1 cellular context compared by ENCODE assay signal in the genomic region with DNA sequence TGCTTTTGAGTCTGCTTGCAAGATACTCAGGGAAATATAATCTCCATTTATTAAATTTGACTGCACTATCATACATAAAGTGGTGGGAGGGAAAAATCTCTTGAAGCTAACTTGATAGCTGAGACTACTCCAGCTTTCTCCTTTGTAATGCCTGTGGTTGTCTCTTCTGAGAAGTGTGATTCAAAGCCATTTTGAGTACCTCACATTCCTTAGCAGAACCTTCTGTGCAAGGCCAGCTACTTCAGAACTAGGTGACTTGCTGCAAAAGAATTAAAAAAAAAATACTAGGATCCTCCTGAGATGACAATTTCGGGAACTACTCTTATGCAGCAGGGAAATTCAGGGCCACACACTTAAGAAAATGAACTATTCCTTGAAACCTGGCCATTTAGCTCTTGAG.
TF ChIP-seq lines count a peak whose summit lies in the region.

No MANE protein-coding gene starts in this region.

TF ChIP-seq in GM23338, 12 proteins besides CTCF, POLR2A, EP300 and RAD21:
- no peak for TF ChIP-seq ZNF114 (CRISPR knock-in tag; IDR thresholded peaks at IDR 0.05)
- no peak for TF ChIP-seq STAT1 (IDR thresholded peaks at IDR 0.05; ENCODE audit: unreplicated experiment)
- TF ChIP-seq NANOG (IDR thresholded peaks at IDR 0.05; ENCODE audit: borderline replicate concordance), result no peak
- TF ChIP-seq EZH2 (IDR thresholded peaks at IDR 0.05; ENCODE audit: low read depth, unreplicated experiment), result no peak
- no peak for TF ChIP-seq CREB1 (CRISPR knock-in tag; IDR thresholded peaks at IDR 0.05; ENCODE audit: low read depth)
- TF ChIP-seq, protein P1, sequence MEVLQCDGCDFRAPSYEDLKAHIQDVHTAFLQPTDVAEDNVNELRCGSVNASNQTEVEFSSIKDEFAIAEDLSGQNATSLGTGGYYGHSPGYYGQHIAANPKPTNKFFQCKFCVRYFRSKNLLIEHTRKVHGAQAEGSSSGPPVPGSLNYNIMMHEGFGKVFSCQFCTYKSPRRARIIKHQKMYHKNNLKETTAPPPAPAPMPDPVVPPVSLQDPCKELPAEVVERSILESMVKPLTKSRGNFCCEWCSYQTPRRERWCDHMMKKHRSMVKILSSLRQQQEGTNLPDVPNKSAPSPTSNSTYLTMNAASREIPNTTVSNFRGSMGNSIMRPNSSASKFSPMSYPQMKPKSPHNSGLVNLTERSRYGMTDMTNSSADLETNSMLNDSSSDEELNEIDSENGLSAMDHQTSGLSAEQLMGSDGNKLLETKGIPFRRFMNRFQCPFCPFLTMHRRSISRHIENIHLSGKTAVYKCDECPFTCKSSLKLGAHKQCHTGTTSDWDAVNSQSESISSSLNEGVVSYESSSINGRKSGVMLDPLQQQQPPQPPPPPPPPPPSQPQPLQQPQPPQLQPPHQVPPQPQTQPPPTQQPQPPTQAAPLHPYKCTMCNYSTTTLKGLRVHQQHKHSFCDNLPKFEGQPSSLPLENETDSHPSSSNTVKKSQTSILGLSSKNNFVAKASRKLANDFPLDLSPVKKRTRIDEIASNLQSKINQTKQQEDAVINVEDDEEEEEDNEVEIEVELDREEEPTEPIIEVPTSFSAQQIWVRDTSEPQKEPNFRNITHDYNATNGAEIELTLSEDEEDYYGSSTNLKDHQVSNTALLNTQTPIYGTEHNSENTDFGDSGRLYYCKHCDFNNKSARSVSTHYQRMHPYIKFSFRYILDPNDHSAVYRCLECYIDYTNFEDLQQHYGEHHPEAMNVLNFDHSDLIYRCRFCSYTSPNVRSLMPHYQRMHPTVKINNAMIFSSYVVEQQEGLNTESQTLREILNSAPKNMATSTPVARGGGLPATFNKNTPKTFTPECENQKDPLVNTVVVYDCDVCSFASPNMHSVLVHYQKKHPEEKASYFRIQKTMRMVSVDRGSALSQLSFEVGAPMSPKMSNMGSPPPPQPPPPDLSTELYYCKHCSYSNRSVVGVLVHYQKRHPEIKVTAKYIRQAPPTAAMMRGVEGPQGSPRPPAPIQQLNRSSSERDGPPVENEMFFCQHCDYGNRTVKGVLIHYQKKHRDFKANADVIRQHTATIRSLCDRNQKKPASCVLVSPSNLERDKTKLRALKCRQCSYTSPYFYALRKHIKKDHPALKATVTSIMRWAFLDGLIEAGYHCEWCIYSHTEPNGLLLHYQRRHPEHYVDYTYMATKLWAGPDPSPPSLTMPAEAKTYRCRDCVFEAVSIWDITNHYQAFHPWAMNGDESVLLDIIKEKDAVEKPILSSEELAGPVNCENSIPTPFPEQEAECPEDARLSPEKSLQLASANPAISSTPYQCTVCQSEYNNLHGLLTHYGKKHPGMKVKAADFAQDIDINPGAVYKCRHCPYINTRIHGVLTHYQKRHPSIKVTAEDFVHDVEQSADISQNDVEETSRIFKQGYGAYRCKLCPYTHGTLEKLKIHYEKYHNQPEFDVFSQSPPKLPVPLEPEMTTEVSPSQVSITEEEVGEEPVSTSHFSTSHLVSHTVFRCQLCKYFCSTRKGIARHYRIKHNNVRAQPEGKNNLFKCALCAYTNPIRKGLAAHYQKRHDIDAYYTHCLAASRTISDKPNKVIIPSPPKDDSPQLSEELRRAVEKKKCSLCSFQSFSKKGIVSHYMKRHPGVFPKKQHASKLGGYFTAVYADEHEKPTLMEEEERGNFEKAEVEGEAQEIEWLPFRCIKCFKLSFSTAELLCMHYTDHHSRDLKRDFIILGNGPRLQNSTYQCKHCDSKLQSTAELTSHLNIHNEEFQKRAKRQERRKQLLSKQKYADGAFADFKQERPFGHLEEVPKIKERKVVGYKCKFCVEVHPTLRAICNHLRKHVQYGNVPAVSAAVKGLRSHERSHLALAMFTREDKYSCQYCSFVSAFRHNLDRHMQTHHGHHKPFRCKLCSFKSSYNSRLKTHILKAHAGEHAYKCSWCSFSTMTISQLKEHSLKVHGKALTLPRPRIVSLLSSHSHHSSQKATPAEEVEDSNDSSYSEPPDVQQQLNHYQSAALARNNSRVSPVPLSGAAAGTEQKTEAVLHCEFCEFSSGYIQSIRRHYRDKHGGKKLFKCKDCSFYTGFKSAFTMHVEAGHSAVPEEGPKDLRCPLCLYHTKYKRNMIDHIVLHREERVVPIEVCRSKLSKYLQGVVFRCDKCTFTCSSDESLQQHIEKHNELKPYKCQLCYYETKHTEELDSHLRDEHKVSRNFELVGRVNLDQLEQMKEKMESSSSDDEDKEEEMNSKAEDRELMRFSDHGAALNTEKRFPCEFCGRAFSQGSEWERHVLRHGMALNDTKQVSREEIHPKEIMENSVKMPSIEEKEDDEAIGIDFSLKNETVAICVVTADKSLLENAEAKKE (CRISPR knock-in tag; IDR thresholded peaks at IDR 0.05), result no peak
- no peak for TF ChIP-seq EZH2phosphoT487 (IDR thresholded peaks at IDR 0.05; ENCODE audit: unreplicated experiment)
- no peak for TF ChIP-seq ZNF331 (CRISPR knock-in tag; IDR thresholded peaks at IDR 0.05; ENCODE audit: low read depth)
- TF ChIP-seq, protein P2, sequence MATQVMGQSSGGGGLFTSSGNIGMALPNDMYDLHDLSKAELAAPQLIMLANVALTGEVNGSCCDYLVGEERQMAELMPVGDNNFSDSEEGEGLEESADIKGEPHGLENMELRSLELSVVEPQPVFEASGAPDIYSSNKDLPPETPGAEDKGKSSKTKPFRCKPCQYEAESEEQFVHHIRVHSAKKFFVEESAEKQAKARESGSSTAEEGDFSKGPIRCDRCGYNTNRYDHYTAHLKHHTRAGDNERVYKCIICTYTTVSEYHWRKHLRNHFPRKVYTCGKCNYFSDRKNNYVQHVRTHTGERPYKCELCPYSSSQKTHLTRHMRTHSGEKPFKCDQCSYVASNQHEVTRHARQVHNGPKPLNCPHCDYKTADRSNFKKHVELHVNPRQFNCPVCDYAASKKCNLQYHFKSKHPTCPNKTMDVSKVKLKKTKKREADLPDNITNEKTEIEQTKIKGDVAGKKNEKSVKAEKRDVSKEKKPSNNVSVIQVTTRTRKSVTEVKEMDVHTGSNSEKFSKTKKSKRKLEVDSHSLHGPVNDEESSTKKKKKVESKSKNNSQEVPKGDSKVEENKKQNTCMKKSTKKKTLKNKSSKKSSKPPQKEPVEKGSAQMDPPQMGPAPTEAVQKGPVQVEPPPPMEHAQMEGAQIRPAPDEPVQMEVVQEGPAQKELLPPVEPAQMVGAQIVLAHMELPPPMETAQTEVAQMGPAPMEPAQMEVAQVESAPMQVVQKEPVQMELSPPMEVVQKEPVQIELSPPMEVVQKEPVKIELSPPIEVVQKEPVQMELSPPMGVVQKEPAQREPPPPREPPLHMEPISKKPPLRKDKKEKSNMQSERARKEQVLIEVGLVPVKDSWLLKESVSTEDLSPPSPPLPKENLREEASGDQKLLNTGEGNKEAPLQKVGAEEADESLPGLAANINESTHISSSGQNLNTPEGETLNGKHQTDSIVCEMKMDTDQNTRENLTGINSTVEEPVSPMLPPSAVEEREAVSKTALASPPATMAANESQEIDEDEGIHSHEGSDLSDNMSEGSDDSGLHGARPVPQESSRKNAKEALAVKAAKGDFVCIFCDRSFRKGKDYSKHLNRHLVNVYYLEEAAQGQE (IDR thresholded peaks at IDR 0.05; ENCODE audit: unreplicated experiment), result no peak
- TF ChIP-seq JUNB (IDR thresholded peaks at IDR 0.05; ENCODE audit: unreplicated experiment), result no peak
- TF ChIP-seq, protein P3, sequence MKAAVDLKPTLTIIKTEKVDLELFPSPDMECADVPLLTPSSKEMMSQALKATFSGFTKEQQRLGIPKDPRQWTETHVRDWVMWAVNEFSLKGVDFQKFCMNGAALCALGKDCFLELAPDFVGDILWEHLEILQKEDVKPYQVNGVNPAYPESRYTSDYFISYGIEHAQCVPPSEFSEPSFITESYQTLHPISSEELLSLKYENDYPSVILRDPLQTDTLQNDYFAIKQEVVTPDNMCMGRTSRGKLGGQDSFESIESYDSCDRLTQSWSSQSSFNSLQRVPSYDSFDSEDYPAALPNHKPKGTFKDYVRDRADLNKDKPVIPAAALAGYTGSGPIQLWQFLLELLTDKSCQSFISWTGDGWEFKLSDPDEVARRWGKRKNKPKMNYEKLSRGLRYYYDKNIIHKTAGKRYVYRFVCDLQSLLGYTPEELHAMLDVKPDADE (IDR thresholded peaks at IDR 0.05), result no peak
- no peak for TF ChIP-seq POLR2AphosphoS5 (IDR thresholded peaks at IDR 0.05; ENCODE audit: low read depth)
